12 cellular contexts compared by ENCODE assay signal in genomic region chr7:39720586-39720985, GRCh38.
A peak's percentile ranks its signal among the peaks of the same experiment; 100 is the strongest.
DNase-seq lines count a peak whose midpoint lies in the region; ATAC-seq, FAIRE-seq and TF ChIP-seq lines count a peak whose summit lies in the region.
"Had no signal": no experiment of that assay in that cellular context is flagged by ENCODE, and none has a peak within 500 bp of the region (broad histone marks: within the 10 kb centered on the region; RNA-seq: fewer than 3 reads in every experiment).

No MANE protein-coding gene starts in this region.

- DNase-seq in AG10803 (ENCODE audit: low read depth) (peak; percentile 34), M059J (ENCODE audit: low read depth) (peak; percentile 14), breast epithelium (ENCODE audit: low spot score in 2 of 2) (peak in 1 of 2 donors; percentile 88), mesothelial cell of epicardium (ENCODE audit: low spot score in 2 of 2, unreplicated experiment in 2 of 2) (no peak), H54 (ENCODE audit: insufficient read length, low spot score) (no peak), omental fat pad (ENCODE audit: low spot score) (no peak)
- DNase-seq in activated T-helper 2 cell treated with anti-CD3 and anti-CD28 coated beads, Interferon-gamma antibody, Interleukin-2, Interleukin-4, amounts not matched to agents 10 μg/mL and 5 μg/mL and 100 μg/mL, durations not matched to agents 14 hours and 24 hours and 36 hours (ENCODE audit: low spot score), result no peak
- DNase-seq: activated CD8-positive, alpha-beta T cell treated with anti-CD3 and anti-CD28 coated beads for 36 hours; spleen had no signal

- H3K27ac ChIP-seq in breast epithelium (peak overlapping the region; percentile 91 to 92), gastroesophageal sphincter (no peak overlapping the region)
- H3K27ac ChIP-seq: spleen had no signal

- WGBS in gastroesophageal sphincter (ENCODE audit: low coverage in 1 of 2), 2 donors, result 73 to 80% methylated on average over 7 of the region's 7 CpGs

- H3K9me3 ChIP-seq in breast epithelium, result peaks cover 0 to under 1% of the 10 kb centered on the region in 2 donors
- peaks cover 0 to 2% (median 0%) of the 10 kb centered on the region in 3 donors for H3K9me3 ChIP-seq in gastroesophageal sphincter

- H3K27me3 Mint-ChIP-seq in mesothelial cell of epicardium (ENCODE audit: low read depth), result no peaks in the 10 kb centered on the region
- no peaks in the 10 kb centered on the region for H3K27me3 Mint-ChIP-seq in activated T-helper 2 cell treated with anti-CD3 and anti-CD28 coated beads, Interferon-gamma antibody, Interleukin-2, Interleukin-4, amounts not matched to agents 10 μg/mL and 5 μg/mL and 100 μg/mL, durations not matched to agents 14 hours and 24 hours and 36 hours (ENCODE audit: low read depth)
- H3K27me3 Mint-ChIP-seq: activated CD8-positive, alpha-beta T cell treated with anti-CD3 and anti-CD28 coated beads for 36 hours; B cell had no signal

- intact Hi-C loops in breast epithelium (cut with DNase I; ENCODE audit: low total_unique reads), result no loop called here
- intact Hi-C loops in activated T-helper 2 cell treated with anti-CD3 and anti-CD28 coated beads, Interferon-gamma antibody, Interleukin-2, Interleukin-4, amounts not matched to agents 10 μg/mL and 5 μg/mL and 100 μg/mL, durations not matched to agents 14 hours and 24 hours and 36 hours (cut with micrococcal nuclease), result no loop called here

- no peaks in the 10 kb centered on the region for H3K27me3 ChIP-seq in breast epithelium
- peaks cover 4% of the 10 kb centered on the region for H3K27me3 ChIP-seq in gastroesophageal sphincter
- H3K27me3 ChIP-seq: spleen had no signal

- peaks cover 26% of the 10 kb centered on the region for H3K9me3 Mint-ChIP-seq in mesothelial cell of epicardium
- peaks cover 6% of the 10 kb centered on the region for H3K9me3 Mint-ChIP-seq in activated T-helper 2 cell treated with anti-CD3 and anti-CD28 coated beads, Interferon-gamma antibody, Interleukin-2, Interleukin-4, amounts not matched to agents 10 μg/mL and 5 μg/mL and 100 μg/mL, durations not matched to agents 14 hours and 24 hours and 36 hours

- H3K36me3 ChIP-seq in breast epithelium (no peaks in the 10 kb centered on the region), gastroesophageal sphincter (no peaks in the 10 kb centered on the region)
- H3K36me3 ChIP-seq: spleen had no signal

- H3K4me3 ChIP-seq in AG10803 (ENCODE audit: low read length), result no peak overlapping the region
- no peak overlapping the region for H3K4me3 ChIP-seq in breast epithelium
- no peak overlapping the region for H3K4me3 ChIP-seq in gastroesophageal sphincter
- H3K4me3 ChIP-seq: spleen had no signal

- TF ChIP-seq CTCF in AG10803 (conservative IDR thresholded peaks at IDR 0.05; ENCODE audit: low read length), result no peak
- no peak for TF ChIP-seq CTCF in breast epithelium (IDR thresholded peaks at IDR 0.05)
- TF ChIP-seq CTCF in mesothelial cell of epicardium (IDR thresholded peaks at IDR 0.05; ENCODE audit: unreplicated experiment), result no peak
- no peak for TF ChIP-seq CTCF in gastroesophageal sphincter (IDR thresholded peaks at IDR 0.05)
- TF ChIP-seq CTCF in omental fat pad (IDR thresholded peaks at IDR 0.05), result no peak

- H3K4me3 Mint-ChIP-seq in mesothelial cell of epicardium, result no peak overlapping the region
- no peak overlapping the region for H3K4me3 Mint-ChIP-seq in activated T-helper 2 cell treated with anti-CD3 and anti-CD28 coated beads, Interferon-gamma antibody, Interleukin-2, Interleukin-4, amounts not matched to agents 10 μg/mL and 5 μg/mL and 100 μg/mL, durations not matched to agents 14 hours and 24 hours and 36 hours (ENCODE audit: low read depth)
- H3K4me3 Mint-ChIP-seq: activated CD8-positive, alpha-beta T cell treated with anti-CD3 and anti-CD28 coated beads for 36 hours; B cell; memory B cell had no signal

- TF ChIP-seq POLR2A in breast epithelium (IDR thresholded peaks at IDR 0.05) (no peak), gastroesophageal sphincter (IDR thresholded peaks at IDR 0.05) (no peak), H54 (IDR thresholded peaks at IDR 0.05; ENCODE audit: low read depth, low read length) (no peak)

- H3K4me1 Mint-ChIP-seq in mesothelial cell of epicardium, result peaks cover 16% of the 10 kb centered on the region
- H3K4me1 Mint-ChIP-seq in activated T-helper 2 cell treated with anti-CD3 and anti-CD28 coated beads, Interferon-gamma antibody, Interleukin-2, Interleukin-4, amounts not matched to agents 10 μg/mL and 5 μg/mL and 100 μg/mL, durations not matched to agents 14 hours and 24 hours and 36 hours (ENCODE audit: low read depth), result no peaks in the 10 kb centered on the region
- H3K4me1 Mint-ChIP-seq: B cell, memory B cell had no signal

- peak overlapping the region; percentile 86 for H3K27ac Mint-ChIP-seq in mesothelial cell of epicardium
- no peak overlapping the region for H3K27ac Mint-ChIP-seq in activated T-helper 2 cell treated with anti-CD3 and anti-CD28 coated beads, Interferon-gamma antibody, Interleukin-2, Interleukin-4, amounts not matched to agents 10 μg/mL and 5 μg/mL and 100 μg/mL, durations not matched to agents 14 hours and 24 hours and 36 hours
- H3K27ac Mint-ChIP-seq: activated CD8-positive, alpha-beta T cell treated with anti-CD3 and anti-CD28 coated beads for 36 hours; B cell; memory B cell had no signal

- no peak for TF ChIP-seq EP300 in gastroesophageal sphincter (IDR thresholded peaks at IDR 0.05)

- ATAC-seq in gastroesophageal sphincter (no peak), omental fat pad (ENCODE audit: low FRiP score) (no peak)

- no peaks in the 10 kb centered on the region for H3K4me1 ChIP-seq in breast epithelium
- no peaks in the 10 kb centered on the region for H3K4me1 ChIP-seq in gastroesophageal sphincter
- H3K4me1 ChIP-seq: spleen had no signal

- H3K36me3 Mint-ChIP-seq in mesothelial cell of epicardium, result no peaks in the 10 kb centered on the region
- no peaks in the 10 kb centered on the region for H3K36me3 Mint-ChIP-seq in activated T-helper 2 cell treated with anti-CD3 and anti-CD28 coated beads, Interferon-gamma antibody, Interleukin-2, Interleukin-4, amounts not matched to agents 10 μg/mL and 5 μg/mL and 100 μg/mL, durations not matched to agents 14 hours and 24 hours and 36 hours (ENCODE audit: low read depth)

- no peak for FAIRE-seq in H54 (lab: Jason Lieb, UNC)

Comparison
In these comparisons a context has a peak if more than half of its experiments do, and no peak if none do; other contexts are left out.
1. DNase-seq: peak in AG10803 (single experiment) and M059J (single experiment); none in mesothelial cell of epicardium (0 of 2), H54 (single experiment), omental fat pad (single experiment) and activated T-helper 2 cell treated with anti-CD3 and anti-CD28 coated beads, Interferon-gamma antibody, Interleukin-2, Interleukin-4, amounts not matched to agents 10 μg/mL and 5 μg/mL and 100 μg/mL, durations not matched to agents 14 hours and 24 hours and 36 hours (single experiment).
2. H3K27ac ChIP-seq: peak in breast epithelium (2 of 2); none in gastroesophageal sphincter (0 of 4).